Comparison of ENCODE assay signal across 8 cellular contexts in genomic region chr11:64870176-64870892, GRCh38. TPM values are rescaled to one million over a fixed set of nuclear protein-coding genes. Genes with fewer than 3 reads are reported as not detected.
A peak's percentile ranks its signal among the peaks of the same experiment; 100 is the strongest.
DNase-seq lines count a peak whose midpoint lies in the region; ATAC-seq lines count a peak whose summit lies in the region.

No MANE protein-coding gene starts in this region.

- H3K27ac Mint-ChIP-seq in activated naive CD4-positive, alpha-beta T cell treated with anti-CD3 and anti-CD28 coated beads, Interleukin-2, amount 10 ng/mL, durations not matched to agents 7 days and 5 days: peak overlapping the region; percentile 86
- peak overlapping the region; percentile 86 for H3K27ac Mint-ChIP-seq in activated naive CD8-positive, alpha-beta T cell treated with anti-CD3 and anti-CD28 coated beads, Interleukin-2, amount 10 ng/mL, durations not matched to agents 7 days and 5 days
- peak overlapping the region in 1 of 2 donors; percentile 17 for H3K27ac Mint-ChIP-seq in stimulated activated naive CD8-positive, alpha-beta T cell treated with anti-CD3 and anti-CD28 coated beads, Interleukin-15, amount 100 ng/mL, for 72 hours

- CTCF ChIA-PET in activated naive CD4-positive, alpha-beta T cell treated with anti-CD3 and anti-CD28 coated beads, Interleukin-2, amount 10 ng/mL, durations not matched to agents 7 days and 5 days (lab: Charles Lee): interaction anchor here (0.9 to 12.0 kb wide), 7 partner anchors 7 to 229 kb away, joined by 3 to 145 read pairs (median 14); partner anchors contain the start of gene EHD1

- H3K27me3 Mint-ChIP-seq in activated naive CD4-positive, alpha-beta T cell treated with anti-CD3 and anti-CD28 coated beads, Interleukin-2, amount 10 ng/mL, durations not matched to agents 7 days and 5 days: no peaks in the 10 kb centered on the region
- H3K27me3 Mint-ChIP-seq in activated naive CD8-positive, alpha-beta T cell treated with anti-CD3 and anti-CD28 coated beads, Interleukin-2, amount 10 ng/mL, durations not matched to agents 7 days and 5 days: no peaks in the 10 kb centered on the region
- no peaks in the 10 kb centered on the region for H3K27me3 Mint-ChIP-seq in stimulated activated naive CD8-positive, alpha-beta T cell treated with anti-CD3 and anti-CD28 coated beads, Interleukin-15, amount 100 ng/mL, for 72 hours

- POLR2A ChIA-PET in activated naive CD8-positive, alpha-beta T cell treated with anti-CD3 and anti-CD28 coated beads, Interleukin-2, amount 10 ng/mL, durations not matched to agents 7 days and 5 days (lab: Charles Lee): interaction anchor here (0.9 to 27.4 kb wide), 5 partner anchors 11 to 170 kb away, joined by 3 to 782 read pairs (median 21); partner anchors contain the start of genes EHD1 and SAC3D1

- no peak for DNase-seq in activated naive CD4-positive, alpha-beta T cell treated with anti-CD3 and anti-CD28 coated beads, Interleukin-2, amount 10 ng/mL, durations not matched to agents 7 days and 5 days
- DNase-seq in activated naive CD4-positive, alpha-beta T cell treated with anti-CD3 and anti-CD28 coated beads, Interleukin-2, amount 50 U/mL, for 16 hours: no peak
- DNase-seq in activated naive CD8-positive, alpha-beta T cell treated with anti-CD3 and anti-CD28 coated beads, Interleukin-2, amount 10 ng/mL, durations not matched to agents 7 days and 5 days: no peak
- DNase-seq in iris pigment epithelial cell (ENCODE audit: low read depth): peak; percentile 88
- DNase-seq in stimulated activated naive CD8-positive, alpha-beta T cell treated with anti-CD3 and anti-CD28 coated beads, Interleukin-15, amount 100 ng/mL, for 72 hours: no peak
- DNase-seq in stimulated activated CD4-positive, alpha-beta T cell treated with anti-CD3 and anti-CD28 coated beads, Interleukin-1b, Interleukin-23, amount 100 ng/mL, for 48 hours: no peak
- no peak for DNase-seq in cerebellar cortex (ENCODE audit: low spot score)
- no peak for DNase-seq in stimulated activated CD4-positive, alpha-beta T cell treated with anti-CD3 and anti-CD28 coated beads, Interleukin-15, amount 100 ng/mL, for 24 hours

- no peak for ATAC-seq in activated naive CD8-positive, alpha-beta T cell treated with anti-CD3 and anti-CD28 coated beads, Interleukin-2, amount 10 ng/mL, durations not matched to agents 7 days and 5 days (ENCODE audit: low read depth)
- ATAC-seq in stimulated activated naive CD8-positive, alpha-beta T cell treated with anti-CD3 and anti-CD28 coated beads, Interleukin-15, amount 100 ng/mL, for 72 hours: no peak

- H3K4me3 Mint-ChIP-seq in activated naive CD4-positive, alpha-beta T cell treated with anti-CD3 and anti-CD28 coated beads, Interleukin-2, amount 10 ng/mL, durations not matched to agents 7 days and 5 days: peak overlapping the region; percentile 45
- H3K4me3 Mint-ChIP-seq in activated naive CD8-positive, alpha-beta T cell treated with anti-CD3 and anti-CD28 coated beads, Interleukin-2, amount 10 ng/mL, durations not matched to agents 7 days and 5 days: peak overlapping the region; percentile 71
- H3K4me3 Mint-ChIP-seq in stimulated activated naive CD8-positive, alpha-beta T cell treated with anti-CD3 and anti-CD28 coated beads, Interleukin-15, amount 100 ng/mL, for 72 hours: peak overlapping the region; percentile 76 to 79

- no peaks in the 10 kb centered on the region for H3K9me3 Mint-ChIP-seq in activated naive CD4-positive, alpha-beta T cell treated with anti-CD3 and anti-CD28 coated beads, Interleukin-2, amount 10 ng/mL, durations not matched to agents 7 days and 5 days
- no peaks in the 10 kb centered on the region for H3K9me3 Mint-ChIP-seq in activated naive CD8-positive, alpha-beta T cell treated with anti-CD3 and anti-CD28 coated beads, Interleukin-2, amount 10 ng/mL, durations not matched to agents 7 days and 5 days
- peaks cover 0 to 8% of the 10 kb centered on the region in 2 donors for H3K9me3 Mint-ChIP-seq in stimulated activated naive CD8-positive, alpha-beta T cell treated with anti-CD3 and anti-CD28 coated beads, Interleukin-15, amount 100 ng/mL, for 72 hours

- peaks cover 65% of the 10 kb centered on the region for H3K36me3 Mint-ChIP-seq in activated naive CD4-positive, alpha-beta T cell treated with anti-CD3 and anti-CD28 coated beads, Interleukin-2, amount 10 ng/mL, durations not matched to agents 7 days and 5 days
- H3K36me3 Mint-ChIP-seq in activated naive CD8-positive, alpha-beta T cell treated with anti-CD3 and anti-CD28 coated beads, Interleukin-2, amount 10 ng/mL, durations not matched to agents 7 days and 5 days: peaks cover 36% of the 10 kb centered on the region

- H3K4me1 Mint-ChIP-seq in activated naive CD4-positive, alpha-beta T cell treated with anti-CD3 and anti-CD28 coated beads, Interleukin-2, amount 10 ng/mL, durations not matched to agents 7 days and 5 days: peaks cover 90% of the 10 kb centered on the region
- peaks cover 71% of the 10 kb centered on the region for H3K4me1 Mint-ChIP-seq in activated naive CD8-positive, alpha-beta T cell treated with anti-CD3 and anti-CD28 coated beads, Interleukin-2, amount 10 ng/mL, durations not matched to agents 7 days and 5 days
- peaks cover 95% of the 10 kb centered on the region for H3K4me1 Mint-ChIP-seq in stimulated activated naive CD8-positive, alpha-beta T cell treated with anti-CD3 and anti-CD28 coated beads, Interleukin-15, amount 100 ng/mL, for 72 hours

RNA-seq across cellular contexts. Expression of gene EHD1, which starts 8.1 kb away (rescaled TPM):
- 100 to 1,000 TPM; 187 to 195 TPM for total RNA-seq in activated naive CD8-positive, alpha-beta T cell treated with anti-CD3 and anti-CD28 coated beads, Interleukin-2, amount 10 ng/mL, durations not matched to agents 7 days and 5 days

RNA-seq across cellular contexts. Expression of gene CDC42BPG, which starts 25.9 kb away (rescaled TPM):
- total RNA-seq in activated naive CD8-positive, alpha-beta T cell treated with anti-CD3 and anti-CD28 coated beads, Interleukin-2, amount 10 ng/mL, durations not matched to agents 7 days and 5 days: 1 to 10 TPM; 3.4 to 3.5 TPM

RNA-seq across cellular contexts. Expression of gene ATG2A, which starts 46.7 kb away (rescaled TPM):
- total RNA-seq in activated naive CD8-positive, alpha-beta T cell treated with anti-CD3 and anti-CD28 coated beads, Interleukin-2, amount 10 ng/mL, durations not matched to agents 7 days and 5 days: 10 to 100 TPM; 34.5 to 39.7 TPM

RNA-seq across cellular contexts. Expression of gene PPP2R5B, which starts 54.2 kb away (rescaled TPM):
- 10 to 100 TPM; 18.6 to 22.3 TPM for total RNA-seq in activated naive CD8-positive, alpha-beta T cell treated with anti-CD3 and anti-CD28 coated beads, Interleukin-2, amount 10 ng/mL, durations not matched to agents 7 days and 5 days

RNA-seq across cellular contexts. Expression of gene MEN1, which starts 60.0 kb away (rescaled TPM):
- 10 to 100 TPM; 37.4 to 39.0 TPM for total RNA-seq in activated naive CD8-positive, alpha-beta T cell treated with anti-CD3 and anti-CD28 coated beads, Interleukin-2, amount 10 ng/mL, durations not matched to agents 7 days and 5 days
